Comparison of ENCODE assay signal across 20 cellular contexts in the genomic region with DNA sequence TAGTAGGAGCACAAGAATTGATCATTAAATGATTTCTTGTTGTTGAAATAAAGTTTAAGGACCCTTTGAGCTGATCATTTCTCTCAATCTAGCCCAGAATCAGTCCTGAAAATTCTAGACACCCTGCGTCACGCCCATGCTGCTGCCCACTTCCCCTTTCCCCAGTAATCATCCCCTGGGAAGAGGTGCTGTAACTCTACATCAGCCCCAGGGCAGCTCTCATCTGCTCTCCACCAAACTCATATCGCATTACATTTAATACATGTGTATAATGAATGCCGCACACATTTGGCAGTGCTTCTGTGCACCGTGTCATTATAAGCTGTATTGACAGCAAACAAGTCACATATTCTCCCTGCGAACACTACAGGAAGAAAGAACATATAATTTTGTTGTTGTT.
DNase-seq lines count a peak whose midpoint lies in the region; ATAC-seq lines count a peak whose summit lies in the region.
"Had no signal": no experiment of that assay in that cellular context is flagged by ENCODE, and none has a peak within 500 bp of the region (broad histone marks: within the 10 kb centered on the region; RNA-seq: fewer than 3 reads in every experiment).

No MANE protein-coding gene starts in this region.

- ATAC-seq in GM21576 (IDR thresholded peaks at IDR 0.05; ENCODE audit: unreplicated experiment), result no peak
- no peak for ATAC-seq in HG03045 (IDR thresholded peaks at IDR 0.05; ENCODE audit: unreplicated experiment)
- ATAC-seq: A549; activated T-helper 17 cell treated with anti-CD3 and anti-CD28 coated beads, Interleukin-2, amount 50 U/mL, for 72 hours; T-cell had no signal

- DNase-seq in NCI-H82 (lab: John Stamatoyannopoulos, UW) (peak; percentile 71), NCI-H82 treated with DMSO at 0.1 percent for 48 hours (lab: John Stamatoyannopoulos, UW; ENCODE audit: unreplicated experiment) (no peak), NCI-H2081 (lab: John Stamatoyannopoulos, UW) (peak; percentile 92 to 98), NCI-H748 treated with DMSO at 0.1 percent for 48 hours (lab: John Stamatoyannopoulos, UW) (peak; percentile 77), C1 segment of cervical spinal cord (lab: John Stamatoyannopoulos, UW) (no peak), HUDEP-2 (lab: John Stamatoyannopoulos, UW; ENCODE audit: unreplicated experiment in 76 of 76) (no peak)
- DNase-seq: activated CD4-positive, alpha-beta T cell treated with anti-CD3 and anti-CD28 coated beads for 48 hours; activated naive CD8-positive, alpha-beta T cell treated with anti-CD3 and anti-CD28 coated beads for 36 hours; effector memory CD4-positive, alpha-beta T cell; mammary epithelial cell; MM.1S; NCI-H774; occipital lobe; PC-9; SIG-M5; T-cell had no signal

Comparison
In these comparisons a context has a peak if more than half of its experiments do, and no peak if none do; other contexts are left out.
1. DNase-seq: peak in NCI-H82 (single experiment), NCI-H2081 (2 of 2) and NCI-H748 treated with DMSO at 0.1 percent for 48 hours (single experiment); none in NCI-H82 treated with DMSO at 0.1 percent for 48 hours (single experiment), C1 segment of cervical spinal cord (0 of 14) and HUDEP-2 (0 of 76).